30 cellular contexts compared by ENCODE assay signal in the genomic region with DNA sequence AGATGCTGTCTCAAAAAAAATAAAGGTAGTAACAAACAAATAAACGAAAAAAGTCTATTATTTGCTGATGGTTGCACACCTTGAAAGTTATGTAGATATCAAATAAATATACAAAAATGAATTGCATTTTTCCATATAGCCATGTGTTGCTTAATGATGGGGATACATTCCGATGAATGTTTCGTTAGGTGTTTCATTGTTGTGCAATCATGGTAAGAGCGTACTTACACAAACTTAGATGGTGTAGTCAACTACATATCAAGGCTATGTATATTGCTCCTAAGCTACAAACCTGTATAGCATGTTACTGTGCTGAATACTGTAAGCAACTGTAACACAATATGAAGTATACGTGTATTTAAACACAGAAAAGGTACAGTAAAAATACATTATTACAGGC.
"Had no signal": no experiment of that assay in that cellular context is flagged by ENCODE, and none has a peak within 500 bp of the region (broad histone marks: within the 10 kb centered on the region; RNA-seq: fewer than 3 reads in every experiment).

No MANE protein-coding gene starts in this region.

- H3K4me3 ChIP-seq: pancreas, psoas muscle, skin epidermis, smooth muscle cell, spleen, suprapubic skin, testis, tibial artery, transverse colon, upper lobe of right lung, uterus had no signal

- H3K4me2 ChIP-seq: smooth muscle cell had no signal

- H3K27me3 Mint-ChIP-seq: naive thymus-derived CD8-positive, alpha-beta T cell; natural killer cell treated with Interleukin-12 subunit alpha and Interleukin-12 subunit beta and Interleukin-15 and Interleukin-18, amount 100 ng/mL, for 72 hours; stimulated activated memory B cell treated with anti-CD40 and anti-IgM and Interleukin-4, amounts not matched to agents 10 μg/mL and 1 μg/mL and 100 μg/mL, for 72 hours; stimulated activated naive CD8-positive, alpha-beta T cell treated with anti-CD3 and anti-CD28 coated beads, Interleukin-15, amount 100 ng/mL, for 72 hours; type B pancreatic cell had no signal

- FAIRE-seq: pancreas had no signal

- H3K4me1 ChIP-seq: pancreas, psoas muscle, spleen, suprapubic skin, testis, tibial artery, transverse colon, upper lobe of right lung, uterus had no signal

- H3K4me3 Mint-ChIP-seq: naive thymus-derived CD8-positive, alpha-beta T cell; natural killer cell treated with Interleukin-12 subunit alpha and Interleukin-12 subunit beta and Interleukin-15 and Interleukin-18, amount 100 ng/mL, for 72 hours; nephron progenitor cell; neural crest cell; stimulated activated memory B cell treated with anti-CD40 and anti-IgM and Interleukin-4, amounts not matched to agents 10 μg/mL and 1 μg/mL and 100 μg/mL, for 72 hours; stimulated activated naive CD8-positive, alpha-beta T cell treated with anti-CD3 and anti-CD28 coated beads, Interleukin-15, amount 100 ng/mL, for 72 hours; type B pancreatic cell had no signal

- ATAC-seq: naive thymus-derived CD8-positive, alpha-beta T cell; natural killer cell treated with Interleukin-12 subunit alpha and Interleukin-12 subunit beta and Interleukin-15 and Interleukin-18, amount 100 ng/mL, for 72 hours; pancreas; psoas muscle; right cardiac atrium; sciatic nerve; stimulated activated memory B cell treated with anti-CD40 and anti-IgM and Interleukin-4, amounts not matched to agents 10 μg/mL and 1 μg/mL and 100 μg/mL, for 72 hours; stimulated activated naive CD8-positive, alpha-beta T cell treated with anti-CD3 and anti-CD28 coated beads, Interleukin-15, amount 100 ng/mL, for 72 hours; stimulated activated naive CD8-positive, alpha-beta T cell treated with anti-CD3 and anti-CD28 coated beads, Interleukin-15, Interleukin-2, amounts not matched to agents 100 U/mL and 50 U/mL, for 24 hours; upper lobe of right lung had no signal

- H3K27ac Mint-ChIP-seq: nephron progenitor cell; stimulated activated memory B cell treated with anti-CD40 and anti-IgM and Interleukin-4, amounts not matched to agents 10 μg/mL and 1 μg/mL and 100 μg/mL, for 72 hours; stimulated activated naive CD8-positive, alpha-beta T cell treated with anti-CD3 and anti-CD28 coated beads, Interleukin-15, amount 100 ng/mL, for 72 hours; type B pancreatic cell had no signal

- H3K27ac ChIP-seq: neutrophil, pancreas, psoas muscle, skin epidermis, spleen, suprapubic skin, testis, tibial artery, transverse colon, upper lobe of right lung, uterus had no signal

- H3K9me3 Mint-ChIP-seq: naive thymus-derived CD8-positive, alpha-beta T cell; natural killer cell treated with Interleukin-12 subunit alpha and Interleukin-12 subunit beta and Interleukin-15 and Interleukin-18, amount 100 ng/mL, for 72 hours; nephron progenitor cell; neural crest cell; stimulated activated memory B cell treated with anti-CD40 and anti-IgM and Interleukin-4, amounts not matched to agents 10 μg/mL and 1 μg/mL and 100 μg/mL, for 72 hours; stimulated activated naive CD8-positive, alpha-beta T cell treated with anti-CD3 and anti-CD28 coated beads, Interleukin-15, amount 100 ng/mL, for 72 hours; type B pancreatic cell had no signal

- H3K36me3 ChIP-seq: uterus had no signal

- H3K4me1 Mint-ChIP-seq: nephron progenitor cell; neural crest cell; stimulated activated memory B cell treated with anti-CD40 and anti-IgM and Interleukin-4, amounts not matched to agents 10 μg/mL and 1 μg/mL and 100 μg/mL, for 72 hours had no signal

- DNase-seq: naive thymus-derived CD8-positive, alpha-beta T cell; nephron progenitor cell; nucleus accumbens; pancreas; psoas muscle; right cardiac atrium; spleen; stimulated activated CD4-positive, alpha-beta T cell treated with anti-CD3 and anti-CD28 coated beads, Interleukin-12 subunit alpha, Interleukin-12 subunit beta, amount 100 ng/mL, for 4 hours; stimulated activated CD4-positive, alpha-beta T cell treated with anti-CD3 and anti-CD28 coated beads, Interleukin-1b, Interleukin-23, amount 100 ng/mL, for 48 hours; stimulated activated CD4-positive, alpha-beta T cell treated with anti-CD3 and anti-CD28 coated beads, Interleukin-4, amount 100 ng/mL, for 1 hour; stimulated activated CD4-positive, alpha-beta T cell treated with anti-CD3 and anti-CD28 coated beads, Interleukin-4, amount 100 ng/mL, for 4 hours; stimulated activated CD8-positive, alpha-beta memory T cell treated with anti-CD3 and anti-CD28 coated beads, Interleukin-4, amount 100 ng/mL, for 48 hours; stimulated activated naive CD4-positive, alpha-beta T cell; stimulated activated naive CD8-positive, alpha-beta T cell treated with anti-CD3 and anti-CD28 coated beads, Interleukin-15, amount 100 ng/mL, for 72 hours; stimulated activated naive CD8-positive, alpha-beta T cell treated with anti-CD3 and anti-CD28 coated beads, Interleukin-15, Interleukin-2, amounts not matched to agents 100 U/mL and 50 U/mL, for 24 hours; substantia nigra; testis; tibial artery; transverse colon; upper lobe of right lung; uterus had no signal

- H3K9me3 ChIP-seq: neutrophil, pancreas, psoas muscle, spleen, suprapubic skin, testis, tibial artery, transverse colon, upper lobe of right lung, uterus had no signal

- H3K27me3 ChIP-seq: neutrophil, pancreas, spleen, suprapubic skin, testis, tibial artery, transverse colon, upper lobe of right lung, uterus had no signal
